Comparison of ENCODE assay signal across 20 cellular contexts in genomic region chr16:1076801-1077576, GRCh38. TPM values are rescaled to one million over a fixed set of nuclear protein-coding genes. Genes with fewer than 3 reads are reported as not detected.
A peak's percentile ranks its signal among the peaks of the same experiment; 100 is the strongest.
DNase-seq lines count a peak whose midpoint lies in the region; TF ChIP-seq lines count a peak whose summit lies in the region.
"Had no signal": no experiment of that assay in that cellular context is flagged by ENCODE, and none has a peak within 500 bp of the region (broad histone marks: within the 10 kb centered on the region; RNA-seq: fewer than 3 reads in every experiment).

No MANE protein-coding gene starts in this region.

- H3K9ac ChIP-seq in H9 (ENCODE audit: extremely low read depth, insufficient read length, low read length) = no peak overlapping the region

- H3K79me2 ChIP-seq in H9 (ENCODE audit: insufficient read depth, low read length) = no peaks in the 10 kb centered on the region

- no peak overlapping the region for H2AK5ac ChIP-seq in H9 (ENCODE audit: insufficient read length, low read length)

- TF ChIP-seq CTCF in H9 (conservative IDR thresholded peaks at IDR 0.05) = no peak
- TF ChIP-seq CTCF in VCaP (conservative IDR thresholded peaks at IDR 0.05) = no peak
- TF ChIP-seq CTCF in glutamatergic neuron (IDR thresholded peaks at IDR 0.05; ENCODE audit: partially characterized antibody, unreplicated experiment) = no peak
- no peak for TF ChIP-seq CTCF in Calu3 (IDR thresholded peaks at IDR 0.05; ENCODE audit: unreplicated experiment)

- H3K14ac ChIP-seq in H9 (ENCODE audit: insufficient read depth, low read length) = peak overlapping the region; percentile 64; the same call in 1 of the 2 replicates

- H3K9me3 ChIP-seq in H9 (ENCODE audit: control insufficient read depth, low read depth, low read length) = no peaks in the 10 kb centered on the region
- H3K9me3 ChIP-seq: A549, BE2C, HAP-1 had no signal

- H3K27me3 Mint-ChIP-seq in H9 (ENCODE audit: low read depth) (peaks cover 24% of the 10 kb centered on the region), glutamatergic neuron (ENCODE audit: unreplicated experiment) (peaks cover 8% of the 10 kb centered on the region), Calu3 (ENCODE audit: unreplicated experiment) (peaks cover 94% of the 10 kb centered on the region)
- peaks cover 4% of the 10 kb centered on the region for H3K27me3 Mint-ChIP-seq in activated CD4-positive, alpha-beta memory T cell treated with anti-CD3 and anti-CD28 coated beads, Interleukin-2, amount 10 ng/mL, durations not matched to agents 7 days and 5 days

- peaks cover 4% of the 10 kb centered on the region for H3K23me2 ChIP-seq in H9 (ENCODE audit: insufficient read length, low read depth, low read length, poor library complexity, severe bottlenecking)

- H3K27ac ChIP-seq in H9 (ENCODE audit: insufficient read length, low read depth, low read length) (no peak overlapping the region), VCaP (peak overlapping the region; percentile 96)
- H3K27ac ChIP-seq: HL-60 had no signal

- no CpG with 5 or more reads among the region's 16 CpGs for WGBS in H9 (ENCODE audit: extremely low coverage, insufficient read length, low lambda C conversion rate)

- H3K79me1 ChIP-seq in H9 (ENCODE audit: insufficient read depth, low read depth, low read length, poor library complexity, severe bottlenecking) = no peaks in the 10 kb centered on the region

- no peak overlapping the region for H4K91ac ChIP-seq in H9 (ENCODE audit: insufficient read length, low read depth, low read length)

- no peak overlapping the region for H4K5ac ChIP-seq in H9 (ENCODE audit: insufficient read length, low read depth, low read length)

- intact Hi-C loops in Calu3 (cut with micrococcal nuclease; ENCODE audit: unreplicated experiment) = no loop called here

- no peak overlapping the region for H3K4me2 ChIP-seq in H9 (ENCODE audit: insufficient read depth, insufficient read length, low read length)

- peaks cover 0 to 13% of the 10 kb centered on the region in 2 experiments for H3K4me1 Mint-ChIP-seq in H9
- peaks cover 10% of the 10 kb centered on the region for H3K4me1 Mint-ChIP-seq in glutamatergic neuron (ENCODE audit: low read depth, unreplicated experiment)
- H3K4me1 Mint-ChIP-seq in activated CD4-positive, alpha-beta memory T cell treated with anti-CD3 and anti-CD28 coated beads, Interleukin-2, amount 10 ng/mL, durations not matched to agents 7 days and 5 days = no peaks in the 10 kb centered on the region
- H3K4me1 Mint-ChIP-seq in Calu3 (ENCODE audit: low read depth, unreplicated experiment) = peaks cover 21% of the 10 kb centered on the region
- H3K4me1 Mint-ChIP-seq: CD4-positive, CD25-positive, alpha-beta regulatory T cell had no signal

- H3K4me3 Mint-ChIP-seq in H9 (no peak overlapping the region; a peak in 1 of 5 replicates), glutamatergic neuron (ENCODE audit: unreplicated experiment) (peak overlapping the region; percentile 46), Calu3 (ENCODE audit: low read depth, unreplicated experiment) (no peak overlapping the region)
- no peak overlapping the region for H3K4me3 Mint-ChIP-seq in activated CD4-positive, alpha-beta memory T cell treated with anti-CD3 and anti-CD28 coated beads, Interleukin-2, amount 10 ng/mL, durations not matched to agents 7 days and 5 days
- H3K4me3 Mint-ChIP-seq: CD4-positive, CD25-positive, alpha-beta regulatory T cell had no signal

- H2BK5ac ChIP-seq in H9 (ENCODE audit: insufficient read length, low read length) = no peak overlapping the region

- no peak overlapping the region for H4K8ac ChIP-seq in H9 (replicated peaks; ENCODE audit: insufficient read length, low read depth, low read length)

- POLR2A ChIA-PET in activated CD4-positive, alpha-beta memory T cell treated with anti-CD3 and anti-CD28 coated beads, Interleukin-2, amount 10 ng/mL, durations not matched to agents 7 days and 5 days (lab: Charles Lee) = no interaction called here

- H3K27ac Mint-ChIP-seq in H9 (no peak overlapping the region; a peak in 1 of 7 replicates), glutamatergic neuron (ENCODE audit: unreplicated experiment) (peak overlapping the region; percentile 84), Calu3 (ENCODE audit: unreplicated experiment) (no peak overlapping the region)
- H3K27ac Mint-ChIP-seq in activated CD4-positive, alpha-beta memory T cell treated with anti-CD3 and anti-CD28 coated beads, Interleukin-2, amount 10 ng/mL, durations not matched to agents 7 days and 5 days = no peak overlapping the region
- H3K27ac Mint-ChIP-seq: CD4-positive, CD25-positive, alpha-beta regulatory T cell had no signal

- no peak overlapping the region for H3T11ph ChIP-seq in H9 (ENCODE audit: low read length)

- CTCF ChIA-PET in activated CD4-positive, alpha-beta memory T cell treated with anti-CD3 and anti-CD28 coated beads, Interleukin-2, amount 10 ng/mL, durations not matched to agents 7 days and 5 days (lab: Charles Lee) = no interaction called here
- CTCF ChIA-PET in Calu3 (lab: Charles Lee) = no interaction called here

- no peak overlapping the region for H3K56ac ChIP-seq in H9 (ENCODE audit: insufficient read length, low read depth, low read length)

- DNase-seq in H9 = no peak
- DNase-seq in glutamatergic neuron = peak; percentile 67
- peak; percentile 31 for DNase-seq in retina
- DNase-seq in activated CD4-positive, alpha-beta memory T cell treated with anti-CD3 and anti-CD28 coated beads, Interleukin-2, amount 10 ng/mL, durations not matched to agents 7 days and 5 days = no peak
- no peak for DNase-seq in NCI-H774 (lab: John Stamatoyannopoulos, UW)
- no peak for DNase-seq in Calu3
- DNase-seq: BE2C; CD4-positive, CD25-positive, alpha-beta regulatory T cell; DMS79; KBM-7; MM.1S; NCI-H1048; NCI-H1436; NCI-H1930; NCI-H510A had no signal

- no peaks in the 10 kb centered on the region for H4K20me1 ChIP-seq in H9 (ENCODE audit: control insufficient read depth, insufficient read depth, insufficient read length)

- no peak overlapping the region for H2BK120ac ChIP-seq in H9 (ENCODE audit: low read depth, low read length, poor library complexity, severe bottlenecking)

- no peaks in the 10 kb centered on the region for H3K4me1 ChIP-seq in H9 (ENCODE audit: insufficient read depth, low read length)
- H3K4me1 ChIP-seq: HAP-1 had no signal

- H2BK20ac ChIP-seq in H9 (ENCODE audit: low read depth, low read length, poor library complexity, severe bottlenecking) = no peak overlapping the region

- no peak overlapping the region for H3K4ac ChIP-seq in H9 (ENCODE audit: low read depth, low read length)

- H2BK12ac ChIP-seq in H9 (ENCODE audit: insufficient read length, low read depth, low read length) = no peak overlapping the region

- no peaks in the 10 kb centered on the region; a peak in 1 of 5 replicates for H3K9me3 Mint-ChIP-seq in H9
- H3K9me3 Mint-ChIP-seq in glutamatergic neuron (ENCODE audit: unreplicated experiment) = peaks cover 14% of the 10 kb centered on the region
- H3K9me3 Mint-ChIP-seq in activated CD4-positive, alpha-beta memory T cell treated with anti-CD3 and anti-CD28 coated beads, Interleukin-2, amount 10 ng/mL, durations not matched to agents 7 days and 5 days = no peaks in the 10 kb centered on the region
- no peaks in the 10 kb centered on the region for H3K9me3 Mint-ChIP-seq in Calu3 (ENCODE audit: low read depth, unreplicated experiment)
- H3K9me3 Mint-ChIP-seq: CD4-positive, CD25-positive, alpha-beta regulatory T cell had no signal

- H3K36me3 Mint-ChIP-seq in H9 (ENCODE audit: insufficient read depth in 1 of 3, low read depth in 3 of 3) (no peaks in the 10 kb centered on the region; a peak in 1 of 7 replicates), glutamatergic neuron (ENCODE audit: unreplicated experiment) (no peaks in the 10 kb centered on the region), Calu3 (ENCODE audit: insufficient read depth, unreplicated experiment) (peaks cover 3% of the 10 kb centered on the region)
- H3K36me3 Mint-ChIP-seq in activated CD4-positive, alpha-beta memory T cell treated with anti-CD3 and anti-CD28 coated beads, Interleukin-2, amount 10 ng/mL, durations not matched to agents 7 days and 5 days (ENCODE audit: low read depth) = no peaks in the 10 kb centered on the region
- H3K36me3 Mint-ChIP-seq: CD4-positive, CD25-positive, alpha-beta regulatory T cell had no signal

- no TSS peak for BruUV-seq in Calu3 (replicated peaks; lab: Mats Ljungman, UMichigan)

- no peak overlapping the region for H3K18ac ChIP-seq in H9 (ENCODE audit: insufficient read length, low read depth, low read length)

- no peak overlapping the region for H3K23ac ChIP-seq in H9 (ENCODE audit: insufficient read length, low read depth, low read length)

- no peak overlapping the region for H2BK15ac ChIP-seq in H9 (ENCODE audit: low read depth, low read length)

- no peaks in the 10 kb centered on the region for H3K27me3 ChIP-seq in H9 (ENCODE audit: insufficient read depth, low read length)

- H2AFZ ChIP-seq in H9 (ENCODE audit: low read length) = no peak overlapping the region

RNA-seq across cellular contexts. Expression of gene SSTR5, which starts 4.4 kb away (rescaled TPM):
- total RNA-seq in H9 (2021) (0.22 and 0.37 TPM in 2 replicates), glutamatergic neuron (ENCODE audit: unreplicated experiment) (1.3 TPM), Calu3 (2022) (not detected in 2 replicates)
- total RNA-seq in activated CD4-positive, alpha-beta memory T cell treated with anti-CD3 and anti-CD28 coated beads, Interleukin-2, amount 10 ng/mL, durations not matched to agents 7 days and 5 days = not detected
- total RNA-seq: CD4-positive, CD25-positive, alpha-beta regulatory T cell; SK-MEL-5 had no signal

RNA-seq across cellular contexts. Expression of gene C1QTNF8, which starts 19.1 kb away (rescaled TPM):
- not detected in 2 replicates for total RNA-seq in H9 (2021)
- total RNA-seq in glutamatergic neuron (ENCODE audit: unreplicated experiment) = not detected
- not detected for total RNA-seq in activated CD4-positive, alpha-beta memory T cell treated with anti-CD3 and anti-CD28 coated beads, Interleukin-2, amount 10 ng/mL, durations not matched to agents 7 days and 5 days
- total RNA-seq in Calu3 (2022) = not detected in 2 replicates
- total RNA-seq: CD4-positive, CD25-positive, alpha-beta regulatory T cell; SK-MEL-5 had no signal

Comparison
In these comparisons a context has a peak if more than half of its experiments do, and no peak if none do; other contexts are left out.
1. DNase-seq: peak in glutamatergic neuron (single experiment) and retina (single experiment); none in H9 (single experiment), activated CD4-positive, alpha-beta memory T cell treated with anti-CD3 and anti-CD28 coated beads, Interleukin-2, amount 10 ng/mL, durations not matched to agents 7 days and 5 days (single experiment), NCI-H774 (single experiment) and Calu3 (single experiment).